Comparison of ENCODE assay signal across 23 cellular contexts in genomic region chr7:961546-962400, GRCh38. TPM values are rescaled to one million over a fixed set of nuclear protein-coding genes. Genes with fewer than 3 reads are reported as not detected.
DNase-seq lines count a peak whose midpoint lies in the region; TF ChIP-seq lines count a peak whose summit lies in the region.
"Had no signal": no experiment of that assay in that cellular context is flagged by ENCODE, and none has a peak within 500 bp of the region (broad histone marks: within the 10 kb centered on the region; RNA-seq: fewer than 3 reads in every experiment).

No MANE protein-coding gene starts in this region.

- no peaks in the 10 kb centered on the region for H3K9me3 ChIP-seq in cardiac muscle cell (ENCODE audit: low read depth)
- H3K9me3 ChIP-seq in right atrium auricular region: no peaks in the 10 kb centered on the region
- H3K9me3 ChIP-seq in transverse colon: no peaks in the 10 kb centered on the region
- H3K9me3 ChIP-seq: neutrophil had no signal

- H3K27me3 Mint-ChIP-seq in glutamatergic neuron (ENCODE audit: unreplicated experiment) (peaks cover 13% of the 10 kb centered on the region), neural crest cell (ENCODE audit: low read depth) (peaks cover 11% of the 10 kb centered on the region)
- peaks cover 2% of the 10 kb centered on the region for H3K27me3 Mint-ChIP-seq in activated T-helper 2 cell treated with anti-CD3 and anti-CD28 coated beads, Interferon-gamma antibody, Interleukin-2, Interleukin-4, amounts not matched to agents 10 μg/mL and 5 μg/mL and 100 μg/mL, durations not matched to agents 14 hours and 24 hours and 36 hours (ENCODE audit: low read depth)

- no peaks in the 10 kb centered on the region for H3K27me3 ChIP-seq in cardiac muscle cell
- no peaks in the 10 kb centered on the region for H3K27me3 ChIP-seq in right atrium auricular region
- no peaks in the 10 kb centered on the region for H3K27me3 ChIP-seq in transverse colon

- H3K4me1 Mint-ChIP-seq in glutamatergic neuron (ENCODE audit: low read depth, unreplicated experiment) (peaks cover 28% of the 10 kb centered on the region), neural crest cell (peaks cover 22% of the 10 kb centered on the region)
- peaks cover 2% of the 10 kb centered on the region for H3K4me1 Mint-ChIP-seq in activated T-helper 2 cell treated with anti-CD3 and anti-CD28 coated beads, Interferon-gamma antibody, Interleukin-2, Interleukin-4, amounts not matched to agents 10 μg/mL and 5 μg/mL and 100 μg/mL, durations not matched to agents 14 hours and 24 hours and 36 hours (ENCODE audit: low read depth)

- no peak overlapping the region for H3K4me3 ChIP-seq in cardiac muscle cell
- no peak overlapping the region for H3K4me3 ChIP-seq in right atrium auricular region
- H3K4me3 ChIP-seq in transverse colon: no peak overlapping the region
- H3K4me3 ChIP-seq: SK-N-MC had no signal

- H3K36me3 Mint-ChIP-seq in glutamatergic neuron (ENCODE audit: unreplicated experiment) (no peaks in the 10 kb centered on the region), neural crest cell (ENCODE audit: low read depth) (no peaks in the 10 kb centered on the region)
- H3K36me3 Mint-ChIP-seq in activated T-helper 2 cell treated with anti-CD3 and anti-CD28 coated beads, Interferon-gamma antibody, Interleukin-2, Interleukin-4, amounts not matched to agents 10 μg/mL and 5 μg/mL and 100 μg/mL, durations not matched to agents 14 hours and 24 hours and 36 hours (ENCODE audit: low read depth): peaks cover 4% of the 10 kb centered on the region

- DNase-seq in cardiac muscle cell (ENCODE audit: low read depth in 1 of 2, low spot score in 1 of 2): no peak
- no peak for DNase-seq in right atrium auricular region (ENCODE audit: low spot score)
- DNase-seq in glutamatergic neuron: peak; percentile 11
- DNase-seq in neural crest cell (ENCODE audit: low read depth, low spot score): no peak
- peak; percentile 5 for DNase-seq in transverse colon
- DNase-seq in activated T-helper 2 cell treated with anti-CD3 and anti-CD28 coated beads, Interferon-gamma antibody, Interleukin-2, Interleukin-4, amounts not matched to agents 10 μg/mL and 5 μg/mL and 100 μg/mL, durations not matched to agents 14 hours and 24 hours and 36 hours (ENCODE audit: low spot score): no peak
- DNase-seq in DMS153 treated with DMSO at 0.1 percent for 48 hours (lab: John Stamatoyannopoulos, UW; ENCODE audit: unreplicated experiment): no peak
- no peak for DNase-seq in NCI-H774 (lab: John Stamatoyannopoulos, UW)
- DNase-seq: activated gamma-delta T cell, Caco-2, KBM-7, MM.1S, NCI-H1436 treated with DMSO at 0.1 percent for 48 hours, NCI-H510A, retina had no signal

- in situ Hi-C loops in transverse colon (cut with MboI; ENCODE audit: low pct_ligation_motif_present in 1 of 4, low pct_unique_long_range_greater_than_20kb in 1 of 4, low sequenced_read_pairs in 3 of 4): no loop called here

- WGBS in transverse colon (ENCODE audit: low coverage in 1 of 2), 2 donors: 88% methylated on average over 37 of the region's 37 CpGs; no CpG with 5 or more reads in 1 of the 2 donors

- TF ChIP-seq EP300 in transverse colon (IDR thresholded peaks at IDR 0.05; ENCODE audit: low read depth): no peak

- H3K36me3 ChIP-seq in cardiac muscle cell: no peaks in the 10 kb centered on the region
- H3K36me3 ChIP-seq in right atrium auricular region: peaks cover 4% of the 10 kb centered on the region
- peaks cover 0 to 2% (median 0%) of the 10 kb centered on the region in 4 donors for H3K36me3 ChIP-seq in transverse colon

- intact Hi-C loops in transverse colon (cut with DNase I; ENCODE audit: low total_unique reads): no loop called here
- intact Hi-C loops in activated T-helper 2 cell treated with anti-CD3 and anti-CD28 coated beads, Interferon-gamma antibody, Interleukin-2, Interleukin-4, amounts not matched to agents 10 μg/mL and 5 μg/mL and 100 μg/mL, durations not matched to agents 14 hours and 24 hours and 36 hours (cut with micrococcal nuclease): no loop called here

- TF ChIP-seq POLR2A in transverse colon (IDR thresholded peaks at IDR 0.05): no peak

- TF ChIP-seq CTCF in cardiac muscle cell (IDR thresholded peaks at IDR 0.05; ENCODE audit: low read depth, low read length) (no peak), right atrium auricular region (IDR thresholded peaks at IDR 0.05) (no peak), glutamatergic neuron (IDR thresholded peaks at IDR 0.05; ENCODE audit: partially characterized antibody, unreplicated experiment) (no peak), neural crest cell (conservative IDR thresholded peaks at IDR 0.05) (no peak), transverse colon (IDR thresholded peaks at IDR 0.05) (no peak)

- H3K9me3 Mint-ChIP-seq in glutamatergic neuron (ENCODE audit: unreplicated experiment) (peaks cover 19% of the 10 kb centered on the region), neural crest cell (no peaks in the 10 kb centered on the region)
- no peaks in the 10 kb centered on the region for H3K9me3 Mint-ChIP-seq in activated T-helper 2 cell treated with anti-CD3 and anti-CD28 coated beads, Interferon-gamma antibody, Interleukin-2, Interleukin-4, amounts not matched to agents 10 μg/mL and 5 μg/mL and 100 μg/mL, durations not matched to agents 14 hours and 24 hours and 36 hours
- H3K9me3 Mint-ChIP-seq: T-helper 2 cell treated with Interferon-gamma antibody and Interleukin-4, amounts not matched to agents 5 μg/mL and 100 μg/mL, for 36 hours had no signal

- H3K27ac Mint-ChIP-seq in glutamatergic neuron (ENCODE audit: unreplicated experiment): no peak overlapping the region
- H3K27ac Mint-ChIP-seq in neural crest cell (ENCODE audit: unreplicated experiment): no peak overlapping the region
- H3K27ac Mint-ChIP-seq in activated T-helper 2 cell treated with anti-CD3 and anti-CD28 coated beads, Interferon-gamma antibody, Interleukin-2, Interleukin-4, amounts not matched to agents 10 μg/mL and 5 μg/mL and 100 μg/mL, durations not matched to agents 14 hours and 24 hours and 36 hours: no peak overlapping the region
- H3K27ac Mint-ChIP-seq: T-helper 2 cell treated with Interferon-gamma antibody and Interleukin-4, amounts not matched to agents 5 μg/mL and 100 μg/mL, for 36 hours had no signal

- H3K27ac ChIP-seq in cardiac muscle cell (peak overlapping the region; percentile 80), right atrium auricular region (no peak overlapping the region), transverse colon (no peak overlapping the region)
- H3K27ac ChIP-seq: neutrophil, SK-N-MC, VCaP had no signal

- H3K4me3 Mint-ChIP-seq in glutamatergic neuron (ENCODE audit: unreplicated experiment) (no peak overlapping the region), neural crest cell (peak overlapping the region; percentile 7)
- no peak overlapping the region for H3K4me3 Mint-ChIP-seq in activated T-helper 2 cell treated with anti-CD3 and anti-CD28 coated beads, Interferon-gamma antibody, Interleukin-2, Interleukin-4, amounts not matched to agents 10 μg/mL and 5 μg/mL and 100 μg/mL, durations not matched to agents 14 hours and 24 hours and 36 hours (ENCODE audit: low read depth)
- H3K4me3 Mint-ChIP-seq: T-helper 2 cell treated with Interferon-gamma antibody and Interleukin-4, amounts not matched to agents 5 μg/mL and 100 μg/mL, for 36 hours had no signal

- peaks cover 26% of the 10 kb centered on the region for H3K4me1 ChIP-seq in cardiac muscle cell (ENCODE audit: low read depth)
- H3K4me1 ChIP-seq in right atrium auricular region: peaks cover 0 to 31% of the 10 kb centered on the region in 2 donors
- peaks cover 19 to 38% (median 31%) of the 10 kb centered on the region in 4 donors for H3K4me1 ChIP-seq in transverse colon
- H3K4me1 ChIP-seq: Caco-2 had no signal

RNA-seq across cellular contexts. Expression of gene ADAP1, which starts 7.3 kb away (rescaled TPM):
- total RNA-seq in cardiac muscle cell (12.0 and 12.8 TPM in 2 replicates), right atrium auricular region (1 to 10 TPM; 4.2 to 7.7 TPM), glutamatergic neuron (ENCODE audit: unreplicated experiment) (61.1 TPM), neural crest cell (5.2 and 6.4 TPM in 2 replicates), transverse colon (100 to 1,000 TPM in 3 of 4 donors, 10 to 100 TPM in 1; 84.9 to 360 (median 169) TPM)
- polyA plus RNA-seq in cardiac muscle cell: 9.6 and 14.4 TPM in 2 replicates
- 62.8 and 65.2 TPM in 2 replicates for total RNA-seq in activated T-helper 2 cell treated with anti-CD3 and anti-CD28 coated beads, Interferon-gamma antibody, Interleukin-2, Interleukin-4, amounts not matched to agents 10 μg/mL and 5 μg/mL and 100 μg/mL, durations not matched to agents 14 hours and 24 hours and 36 hours

RNA-seq across cellular contexts. Expression of gene COX19, which starts 13.6 kb away (rescaled TPM):
- total RNA-seq in cardiac muscle cell: 11.7 and 18.1 TPM in 2 replicates
- polyA plus RNA-seq in cardiac muscle cell: 18.3 and 23.6 TPM in 2 replicates
- total RNA-seq in right atrium auricular region: 1 to 10 TPM; 2.8 to 5.5 TPM
- 18.4 TPM for total RNA-seq in glutamatergic neuron (ENCODE audit: unreplicated experiment)
- 12.7 and 13.1 TPM in 2 replicates for total RNA-seq in neural crest cell
- 10 to 100 TPM in 3 of 4 donors, 1 to 10 TPM in 1; 8.6 to 30.2 (median 16.9) TPM for total RNA-seq in transverse colon
- 15.0 and 17.2 TPM in 2 replicates for total RNA-seq in activated T-helper 2 cell treated with anti-CD3 and anti-CD28 coated beads, Interferon-gamma antibody, Interleukin-2, Interleukin-4, amounts not matched to agents 10 μg/mL and 5 μg/mL and 100 μg/mL, durations not matched to agents 14 hours and 24 hours and 36 hours

RNA-seq across cellular contexts. Expression of gene CYP2W1, which starts 21.2 kb away (rescaled TPM):
- total RNA-seq in cardiac muscle cell (3.4 TPM in 1 of 2 replicates, not detected in the other), right atrium auricular region (not detected), glutamatergic neuron (ENCODE audit: unreplicated experiment) (1.3 TPM), neural crest cell (not detected in 2 replicates), transverse colon (under 1 TPM in 2 of 4 donors, not detected in 2; 0.41 to 0.95 TPM)
- 0.10 TPM in 1 of 2 replicates, not detected in the other for polyA plus RNA-seq in cardiac muscle cell
- total RNA-seq in activated T-helper 2 cell treated with anti-CD3 and anti-CD28 coated beads, Interferon-gamma antibody, Interleukin-2, Interleukin-4, amounts not matched to agents 10 μg/mL and 5 μg/mL and 100 μg/mL, durations not matched to agents 14 hours and 24 hours and 36 hours: not detected in 2 replicates
- total RNA-seq: bronchial epithelial cell, dermis microvascular lymphatic vessel endothelial cell, endothelial cell of umbilical vein, H4 had no signal
- polyA plus RNA-seq: endothelial cell of umbilical vein had no signal

Comparison
In these comparisons a context has a peak if more than half of its experiments do, and no peak if none do; other contexts are left out.
1. DNase-seq: peak in glutamatergic neuron (single experiment) and transverse colon (single experiment); none in cardiac muscle cell (0 of 2), right atrium auricular region (single experiment), neural crest cell (single experiment), activated T-helper 2 cell treated with anti-CD3 and anti-CD28 coated beads, Interferon-gamma antibody, Interleukin-2, Interleukin-4, amounts not matched to agents 10 μg/mL and 5 μg/mL and 100 μg/mL, durations not matched to agents 14 hours and 24 hours and 36 hours (single experiment), DMS153 treated with DMSO at 0.1 percent for 48 hours (single experiment) and NCI-H774 (single experiment).